ENCODE assay signal across 1 cellular context in genomic region chr7:100434297-100435144, GRCh38.
TF ChIP-seq lines count a peak whose summit lies in the region.

No MANE protein-coding gene starts in this region.

TF ChIP-seq in GM23338, 12 proteins besides CTCF, POLR2A, EP300 and RAD21 (continued from another document):
- TF ChIP-seq ZNF462 (CRISPR knock-in tag; IDR thresholded peaks at IDR 0.05): no peak
- TF ChIP-seq, protein P1, sequence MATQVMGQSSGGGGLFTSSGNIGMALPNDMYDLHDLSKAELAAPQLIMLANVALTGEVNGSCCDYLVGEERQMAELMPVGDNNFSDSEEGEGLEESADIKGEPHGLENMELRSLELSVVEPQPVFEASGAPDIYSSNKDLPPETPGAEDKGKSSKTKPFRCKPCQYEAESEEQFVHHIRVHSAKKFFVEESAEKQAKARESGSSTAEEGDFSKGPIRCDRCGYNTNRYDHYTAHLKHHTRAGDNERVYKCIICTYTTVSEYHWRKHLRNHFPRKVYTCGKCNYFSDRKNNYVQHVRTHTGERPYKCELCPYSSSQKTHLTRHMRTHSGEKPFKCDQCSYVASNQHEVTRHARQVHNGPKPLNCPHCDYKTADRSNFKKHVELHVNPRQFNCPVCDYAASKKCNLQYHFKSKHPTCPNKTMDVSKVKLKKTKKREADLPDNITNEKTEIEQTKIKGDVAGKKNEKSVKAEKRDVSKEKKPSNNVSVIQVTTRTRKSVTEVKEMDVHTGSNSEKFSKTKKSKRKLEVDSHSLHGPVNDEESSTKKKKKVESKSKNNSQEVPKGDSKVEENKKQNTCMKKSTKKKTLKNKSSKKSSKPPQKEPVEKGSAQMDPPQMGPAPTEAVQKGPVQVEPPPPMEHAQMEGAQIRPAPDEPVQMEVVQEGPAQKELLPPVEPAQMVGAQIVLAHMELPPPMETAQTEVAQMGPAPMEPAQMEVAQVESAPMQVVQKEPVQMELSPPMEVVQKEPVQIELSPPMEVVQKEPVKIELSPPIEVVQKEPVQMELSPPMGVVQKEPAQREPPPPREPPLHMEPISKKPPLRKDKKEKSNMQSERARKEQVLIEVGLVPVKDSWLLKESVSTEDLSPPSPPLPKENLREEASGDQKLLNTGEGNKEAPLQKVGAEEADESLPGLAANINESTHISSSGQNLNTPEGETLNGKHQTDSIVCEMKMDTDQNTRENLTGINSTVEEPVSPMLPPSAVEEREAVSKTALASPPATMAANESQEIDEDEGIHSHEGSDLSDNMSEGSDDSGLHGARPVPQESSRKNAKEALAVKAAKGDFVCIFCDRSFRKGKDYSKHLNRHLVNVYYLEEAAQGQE (IDR thresholded peaks at IDR 0.05; ENCODE audit: unreplicated experiment): no peak
- TF ChIP-seq ZNF331 (CRISPR knock-in tag; IDR thresholded peaks at IDR 0.05; ENCODE audit: low read depth): no peak
- no peak for TF ChIP-seq NANOG (IDR thresholded peaks at IDR 0.05; ENCODE audit: borderline replicate concordance)
- no peak for TF ChIP-seq ZNF114 (CRISPR knock-in tag; IDR thresholded peaks at IDR 0.05)
- no peak for TF ChIP-seq ETS1 (IDR thresholded peaks at IDR 0.05)
- TF ChIP-seq STAT1 (IDR thresholded peaks at IDR 0.05; ENCODE audit: unreplicated experiment): no peak
- TF ChIP-seq JUNB (IDR thresholded peaks at IDR 0.05; ENCODE audit: unreplicated experiment): no peak
- no peak for TF ChIP-seq EZH2phosphoT487 (IDR thresholded peaks at IDR 0.05; ENCODE audit: unreplicated experiment)
